In the genomic region with DNA sequence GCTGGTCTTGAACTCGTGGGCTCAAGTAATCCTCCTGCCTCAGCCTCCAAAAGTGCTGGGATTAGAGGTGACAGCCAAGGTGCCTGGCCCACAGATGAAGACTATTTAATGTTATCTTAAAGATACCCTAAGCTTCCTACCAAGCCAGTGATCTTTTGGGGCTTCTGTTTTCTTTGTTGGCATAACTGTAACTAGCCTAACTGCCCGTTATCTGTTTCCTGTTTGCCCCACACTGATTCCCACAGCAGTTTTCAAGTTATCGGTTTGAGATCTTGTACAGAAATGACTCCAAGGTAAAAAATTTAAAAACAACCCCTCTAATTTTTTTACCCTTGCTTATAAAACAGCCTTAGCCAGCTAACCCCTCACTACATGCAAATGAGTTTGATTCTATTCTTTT, we compare ENCODE assay signal across 18 cellular contexts. TPM values are rescaled to one million over a fixed set of nuclear protein-coding genes. Genes with fewer than 3 reads are reported as not detected.
A peak's percentile ranks its signal among the peaks of the same experiment; 100 is the strongest.
DNase-seq lines count a peak whose midpoint lies in the region; ATAC-seq, FAIRE-seq and TF ChIP-seq lines count a peak whose summit lies in the region.
"Had no signal": no experiment of that assay in that cellular context is flagged by ENCODE, and none has a peak within 500 bp of the region (broad histone marks: within the 10 kb centered on the region; RNA-seq: fewer than 3 reads in every experiment).

No MANE protein-coding gene starts in this region.

- no peak for TF ChIP-seq POLR2A in NB4 (IDR thresholded peaks at IDR 0.05; ENCODE audit: extremely low read depth, insufficient read length)

- H3K9me3 Mint-ChIP-seq in activated T-cell treated with anti-CD3 and anti-CD28 coated beads, Interleukin-2, amount 50 U/mL, for 24 hours, result peaks cover 3% of the 10 kb centered on the region
- peaks cover 0 to 4% of the 10 kb centered on the region in 2 donors for H3K9me3 Mint-ChIP-seq in activated naive CD4-positive, alpha-beta T cell treated with anti-CD3 and anti-CD28 coated beads, Interleukin-2, amount 50 U/mL, for 72 hours
- H3K9me3 Mint-ChIP-seq in stimulated activated memory B cell treated with anti-CD40 and anti-IgM and Interleukin-4, amounts not matched to agents 10 μg/mL and 1 μg/mL and 100 μg/mL, for 72 hours, result no peaks in the 10 kb centered on the region

- no peak for DNase-seq in activated T-cell treated with anti-CD3 and anti-CD28 coated beads, Interleukin-2, amount 50 U/mL, for 24 hours
- DNase-seq in activated T-cell treated with anti-CD3 and anti-CD28 coated beads for 4 hours, result no peak
- peak; percentile 8 for DNase-seq in NB4 (ENCODE audit: low read depth)
- no peak for DNase-seq in activated naive CD4-positive, alpha-beta T cell treated with anti-CD3 and anti-CD28 coated beads, Interleukin-2, amount 50 U/mL, for 72 hours (ENCODE audit: low spot score in 2 of 2)
- DNase-seq in D721Med (ENCODE audit: insufficient read length, low spot score), result no peak
- no peak for DNase-seq in GM19240 (ENCODE audit: insufficient read length, low spot score)
- no peak for DNase-seq in GM13977 (ENCODE audit: low spot score)
- DNase-seq: glutamatergic neuron, kidney, NCI-H69, substantia nigra had no signal

- TF ChIP-seq CTCF in NB4 (IDR thresholded peaks at IDR 0.05; ENCODE audit: low read depth, low read length) (no peak), D721Med (IDR thresholded peaks at IDR 0.05; ENCODE audit: insufficient read depth, missing control alignments) (no peak), GM13977 (IDR thresholded peaks at IDR 0.05; ENCODE audit: extremely low read depth, insufficient read depth, missing control alignments) (no peak)

- peak; percentile 60 to 63 for ATAC-seq in activated naive CD4-positive, alpha-beta T cell treated with anti-CD3 and anti-CD28 coated beads, Interleukin-2, amount 50 U/mL, for 72 hours
- no peak for ATAC-seq in stimulated activated memory B cell treated with anti-CD40 and anti-IgM and Interleukin-4, amounts not matched to agents 10 μg/mL and 1 μg/mL and 100 μg/mL, for 72 hours
- ATAC-seq: HCT116 had no signal

- no peak overlapping the region for H3K4me3 ChIP-seq in NB4 (ENCODE audit: low read depth, low read length)
- H3K4me3 ChIP-seq: smooth muscle cell had no signal

- H3K4me1 Mint-ChIP-seq in activated T-cell treated with anti-CD3 and anti-CD28 coated beads, Interleukin-2, amount 50 U/mL, for 24 hours (ENCODE audit: low read depth), result peaks cover 96% of the 10 kb centered on the region
- peaks cover 93% of the 10 kb centered on the region for H3K4me1 Mint-ChIP-seq in stimulated activated memory B cell treated with anti-CD40 and anti-IgM and Interleukin-4, amounts not matched to agents 10 μg/mL and 1 μg/mL and 100 μg/mL, for 72 hours

- peaks cover 97% of the 10 kb centered on the region for H3K36me3 Mint-ChIP-seq in activated T-cell treated with anti-CD3 and anti-CD28 coated beads, Interleukin-2, amount 50 U/mL, for 24 hours (ENCODE audit: low read depth)
- H3K36me3 Mint-ChIP-seq in activated naive CD4-positive, alpha-beta T cell treated with anti-CD3 and anti-CD28 coated beads, Interleukin-2, amount 50 U/mL, for 72 hours, result peaks cover 85% of the 10 kb centered on the region in 2 donors
- H3K36me3 Mint-ChIP-seq in stimulated activated memory B cell treated with anti-CD40 and anti-IgM and Interleukin-4, amounts not matched to agents 10 μg/mL and 1 μg/mL and 100 μg/mL, for 72 hours, result peaks cover 25% of the 10 kb centered on the region

- no peak for FAIRE-seq in D721Med (lab: Jason Lieb, UNC)
- FAIRE-seq: kidney had no signal

- in situ Hi-C loops in GM13977 (cut with MboI; ENCODE audit: low pct_unique_long_range_greater_than_20kb, low sequenced_read_pairs, unreplicated experiment), result no loop called here

- no peaks in the 10 kb centered on the region for H3K27me3 Mint-ChIP-seq in activated T-cell treated with anti-CD3 and anti-CD28 coated beads, Interleukin-2, amount 50 U/mL, for 24 hours
- no peaks in the 10 kb centered on the region for H3K27me3 Mint-ChIP-seq in stimulated activated memory B cell treated with anti-CD40 and anti-IgM and Interleukin-4, amounts not matched to agents 10 μg/mL and 1 μg/mL and 100 μg/mL, for 72 hours

- peak overlapping the region; percentile 32 for H3K4me3 Mint-ChIP-seq in activated T-cell treated with anti-CD3 and anti-CD28 coated beads, Interleukin-2, amount 50 U/mL, for 24 hours
- peak overlapping the region; percentile 15 for H3K4me3 Mint-ChIP-seq in stimulated activated memory B cell treated with anti-CD40 and anti-IgM and Interleukin-4, amounts not matched to agents 10 μg/mL and 1 μg/mL and 100 μg/mL, for 72 hours

- peak overlapping the region; percentile 91 for H3K27ac Mint-ChIP-seq in activated T-cell treated with anti-CD3 and anti-CD28 coated beads, Interleukin-2, amount 50 U/mL, for 24 hours
- peak overlapping the region; percentile 85 to 92 for H3K27ac Mint-ChIP-seq in activated naive CD4-positive, alpha-beta T cell treated with anti-CD3 and anti-CD28 coated beads, Interleukin-2, amount 50 U/mL, for 72 hours
- no peak overlapping the region for H3K27ac Mint-ChIP-seq in stimulated activated memory B cell treated with anti-CD40 and anti-IgM and Interleukin-4, amounts not matched to agents 10 μg/mL and 1 μg/mL and 100 μg/mL, for 72 hours

RNA-seq across cellular contexts. Expression of gene SELL, which starts 12.4 kb away (rescaled TPM):
- 100 to 1,000 TPM; 317 to 341 TPM for total RNA-seq in activated naive CD4-positive, alpha-beta T cell treated with anti-CD3 and anti-CD28 coated beads, Interleukin-2, amount 50 U/mL, for 72 hours
- total RNA-seq: epithelial cell of proximal tubule had no signal

RNA-seq across cellular contexts. Expression of gene SELE, which starts 34.9 kb away (rescaled TPM):
- not detected for total RNA-seq in activated naive CD4-positive, alpha-beta T cell treated with anti-CD3 and anti-CD28 coated beads, Interleukin-2, amount 50 U/mL, for 72 hours
- total RNA-seq: epithelial cell of proximal tubule; M059J; RPMI7951; smooth muscle cell; T-helper 1 cell treated with Interleukin-12 subunit alpha and Interleukin-12 subunit beta and Interleukin-4 antibody, amounts not matched to agents 30 ng/mL and 1 ng/mL, for 36 hours had no signal
